ENCODE assay signal across 21 cellular contexts in the genomic region with DNA sequence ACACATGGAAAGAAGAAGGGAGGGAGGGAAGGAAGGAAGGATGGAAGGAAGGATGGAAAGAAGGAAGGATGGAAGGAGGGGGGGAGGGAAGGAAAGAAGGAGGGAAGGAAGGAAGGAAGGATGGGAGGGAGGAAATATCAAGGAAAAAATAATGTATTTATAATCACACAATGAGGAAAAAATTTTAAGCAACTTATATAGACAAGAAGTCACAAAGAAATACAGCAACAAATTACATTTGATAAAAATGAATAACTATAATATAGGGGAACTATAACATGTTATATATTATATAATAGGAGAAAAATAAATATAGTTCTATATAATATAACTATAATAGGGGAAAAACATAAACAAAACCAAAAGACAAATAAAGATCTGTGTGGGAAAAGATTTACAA.
"Had no signal": no experiment of that assay in that cellular context is flagged by ENCODE, and none has a peak within 500 bp of the region (broad histone marks: within the 10 kb centered on the region; RNA-seq: fewer than 3 reads in every experiment).

No MANE protein-coding gene starts in this region.

- DNase-seq: immature natural killer cell; left colon; left lung; lower lobe of right lung; mucosa of descending colon; naive thymus-derived CD4-positive, alpha-beta T cell; ovary; stimulated activated CD4-positive, alpha-beta T cell treated with anti-CD3 and anti-CD28 coated beads, Interleukin-12 subunit alpha, Interleukin-12 subunit beta, amount 100 ng/mL, for 4 hours; stimulated activated CD4-positive, alpha-beta T cell treated with anti-CD3 and anti-CD28 coated beads, Interleukin-15, amount 100 ng/mL, for 24 hours; stimulated activated CD4-positive, alpha-beta T cell treated with anti-CD3 and anti-CD28 coated beads, Interleukin-2, amount 100 ng/mL, for 24 hours; stimulated activated CD4-positive, alpha-beta T cell treated with anti-CD3 and anti-CD28 coated beads, Interleukin-4, amount 100 ng/mL, for 1 hour; stimulated activated naive B cell treated with anti-CD40 and anti-IgM and Interleukin-4, amounts not matched to agents 10 μg/mL and 1 μg/mL and 100 μg/mL, for 72 hours; stimulated activated naive CD8-positive, alpha-beta T cell treated with anti-CD3 and anti-CD28 coated beads, Interleukin-15, Interleukin-2, amounts not matched to agents 100 U/mL and 50 U/mL, for 24 hours; stomach; uterus had no signal

- H3K4me1 ChIP-seq: left lung, lower lobe of right lung, right atrium auricular region, stomach, suprapubic skin, tibial nerve, uterus had no signal

- FAIRE-seq: islet of Langerhans had no signal

- H3K27ac ChIP-seq: left lung, lower lobe of right lung, ovary, right atrium auricular region, skin epidermis, stomach, suprapubic skin, tibial nerve, uterus had no signal

- H3K27me3 ChIP-seq: left lung, ovary, right atrium auricular region, stomach, suprapubic skin, tibial nerve, uterus had no signal

- ATAC-seq: left colon; left lung; lower lobe of right lung; mucosa of descending colon; naive thymus-derived CD4-positive, alpha-beta T cell; sciatic nerve; stimulated activated naive B cell treated with anti-CD40 and anti-IgM and Interleukin-4, amounts not matched to agents 10 μg/mL and 1 μg/mL and 100 μg/mL, for 72 hours; stimulated activated naive CD8-positive, alpha-beta T cell treated with anti-CD3 and anti-CD28 coated beads, Interleukin-15, Interleukin-2, amounts not matched to agents 100 U/mL and 50 U/mL, for 24 hours had no signal

- H3K36me3 ChIP-seq: left lung, lower lobe of right lung, ovary, right atrium auricular region, stomach, suprapubic skin, tibial nerve, uterus had no signal

- H3K9me3 ChIP-seq: left lung, lower lobe of right lung, mucosa of descending colon, ovary, right atrium auricular region, stomach, suprapubic skin, tibial nerve, uterus had no signal

- H3K4me3 ChIP-seq: left lung, lower lobe of right lung, mucosa of descending colon, ovary, right atrium auricular region, skin epidermis, stomach, suprapubic skin, tibial nerve, uterus had no signal
